ENCODE assay signal across 18 cellular contexts in the genomic region with DNA sequence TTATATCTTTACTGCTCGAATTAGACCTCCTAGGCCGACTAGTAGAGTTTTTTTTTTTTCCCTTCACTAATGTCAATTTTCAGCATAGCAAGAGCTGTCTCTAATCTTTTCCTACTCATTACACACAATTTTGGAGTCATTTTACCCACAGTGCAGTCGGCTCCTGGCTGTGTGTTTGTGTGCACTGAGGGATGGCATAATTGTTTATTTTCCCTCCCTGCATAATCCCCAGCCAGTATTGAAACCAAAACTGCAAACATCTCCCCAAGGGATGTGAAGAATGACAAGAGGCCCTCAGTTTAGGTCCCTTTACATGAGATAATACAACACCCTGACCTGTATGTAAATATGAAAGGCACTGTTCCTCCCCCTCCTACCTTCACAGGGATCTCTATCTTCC.
DNase-seq lines count a peak whose midpoint lies in the region; ATAC-seq and TF ChIP-seq lines count a peak whose summit lies in the region.
"Had no signal": no experiment of that assay in that cellular context is flagged by ENCODE, and none has a peak within 500 bp of the region (broad histone marks: within the 10 kb centered on the region; RNA-seq: fewer than 3 reads in every experiment).

No MANE protein-coding gene starts in this region.

- peak; percentile 87 to 95 (median 94) for ATAC-seq in right lobe of liver
- ATAC-seq in GM18909 (IDR thresholded peaks at IDR 0.05; ENCODE audit: poor library complexity, unreplicated experiment): no peak
- ATAC-seq: natural killer cell had no signal

- 18% methylated on average over 3 of the region's 3 CpGs for WGBS in right lobe of liver (ENCODE audit: insufficient coverage, low coverage, low lambda C conversion rate, missing lambda C conversion rate)
- WGBS in esophagus muscularis mucosa: 83% methylated on average over 3 of the region's 3 CpGs

- TF ChIP-seq POLR2A in right lobe of liver (IDR thresholded peaks at IDR 0.05) (no peak), esophagus muscularis mucosa (IDR thresholded peaks at IDR 0.05; ENCODE audit: low read depth) (no peak)

- intact Hi-C loops in right lobe of liver (cut with DNase I) (no loop called here), esophagus muscularis mucosa (cut with DNase I) (loop anchor here (10.0 kb wide), 1 partner anchor 63 kb away; no protein-coding TSS in a partner anchor)

- TF ChIP-seq EP300 in esophagus muscularis mucosa (IDR thresholded peaks at IDR 0.05): no peak

- H3K27ac ChIP-seq in HUES48 (ENCODE audit: low read depth, low read length): peak overlapping the region; percentile 19
- peak overlapping the region; percentile 52 to 55 (median 54) for H3K27ac ChIP-seq in right lobe of liver
- H3K27ac ChIP-seq in esophagus muscularis mucosa (replicated peaks in 1 of 4): no peak overlapping the region
- H3K27ac ChIP-seq: prostate gland, RWPE1, vagina had no signal

- peaks cover 44% of the 10 kb centered on the region for H3K36me3 ChIP-seq in HUES48 (ENCODE audit: control insufficient read depth, insufficient read depth, low read length)
- H3K36me3 ChIP-seq in right lobe of liver: peaks cover 0 to 21% (median 3%) of the 10 kb centered on the region in 4 donors
- peaks cover 3 to 54% (median 31%) of the 10 kb centered on the region in 4 donors for H3K36me3 ChIP-seq in esophagus muscularis mucosa

- H3K27me3 ChIP-seq in HUES48 (ENCODE audit: control insufficient read depth, insufficient read depth, low read length) (no peaks in the 10 kb centered on the region), right lobe of liver (no peaks in the 10 kb centered on the region), esophagus muscularis mucosa (no peaks in the 10 kb centered on the region)
- H3K27me3 ChIP-seq: vagina had no signal

- peak overlapping the region; percentile 5; the same call in 1 of the 2 replicates for H3K9ac ChIP-seq in HUES48 (ENCODE audit: low read depth, low read length)

- peak overlapping the region; percentile 3; the same call in 1 of the 2 replicates for H3K4me3 ChIP-seq in HUES48 (ENCODE audit: low read depth, low read length)
- H3K4me3 ChIP-seq in right lobe of liver: no peak overlapping the region
- H3K4me3 ChIP-seq in esophagus muscularis mucosa: no peak overlapping the region
- H3K4me3 ChIP-seq: prostate gland, vagina had no signal

- TF ChIP-seq CTCF in right lobe of liver (IDR thresholded peaks at IDR 0.05) (no peak), esophagus muscularis mucosa (IDR thresholded peaks at IDR 0.05) (no peak)

- DNase-seq in DMS53 (lab: John Stamatoyannopoulos, UW) (peak; percentile 64), NCI-H774 (lab: John Stamatoyannopoulos, UW) (peak; percentile 15), right lobe of liver (peak in 1 of 3 donors; percentile 21), esophagus muscularis mucosa (ENCODE audit: extremely low spot score) (no peak)
- DNase-seq in activated effector memory CD4-positive, alpha-beta T cell treated with Interleukin-2 at 50 U/mL for 16 hours: no peak
- DNase-seq: activated CD4-positive, alpha-beta T cell treated with anti-CD3 and anti-CD28 coated beads, Interleukin-2, amount 10 ng/mL, durations not matched to agents 24 days and 14 days; activated CD8-positive, alpha-beta memory T cell treated with anti-CD3 and anti-CD28 coated beads, Interleukin-2, amount 50 U/mL, for 48 hours; cerebellar nuclear complex; effector memory CD4-positive, alpha-beta T cell; kidney; natural killer cell; small intestine; stimulated activated CD4-positive, alpha-beta T cell treated with anti-CD3 and anti-CD28 coated beads, Interleukin-4, amount 100 ng/mL, for 4 hours had no signal

- H3K9me3 ChIP-seq in HUES48 (ENCODE audit: control insufficient read depth, insufficient read depth, low read length): no peaks in the 10 kb centered on the region
- H3K9me3 ChIP-seq in right lobe of liver: no peaks in the 10 kb centered on the region
- no peaks in the 10 kb centered on the region for H3K9me3 ChIP-seq in esophagus muscularis mucosa
- H3K9me3 ChIP-seq: prostate gland, vagina had no signal

- H3K4me1 ChIP-seq in HUES48 (ENCODE audit: control insufficient read depth, insufficient read depth, low read length) (peaks cover 34% of the 10 kb centered on the region), right lobe of liver (peaks cover 0 to 44% (median 7%) of the 10 kb centered on the region in 4 donors), esophagus muscularis mucosa (no peaks in the 10 kb centered on the region)
- H3K4me1 ChIP-seq: prostate gland, vagina had no signal

Comparison
In these comparisons a context has a peak if more than half of its experiments do, and no peak if none do; other contexts are left out.
1. DNase-seq: peak in DMS53 (single experiment) and NCI-H774 (single experiment); none in esophagus muscularis mucosa (single experiment) and activated effector memory CD4-positive, alpha-beta T cell treated with Interleukin-2 at 50 U/mL for 16 hours (single experiment).
2. H3K27ac ChIP-seq: peak in HUES48 (single experiment) and right lobe of liver (3 of 3); none in esophagus muscularis mucosa (0 of 4).